Comparison of ENCODE assay signal across 8 cellular contexts in genomic region chr5:95822408-95823240, GRCh38. TPM values are rescaled to one million over a fixed set of nuclear protein-coding genes. Genes with fewer than 3 reads are reported as not detected.
DNase-seq lines count a peak whose midpoint lies in the region; ATAC-seq and TF ChIP-seq lines count a peak whose summit lies in the region.

A gene with protein sequence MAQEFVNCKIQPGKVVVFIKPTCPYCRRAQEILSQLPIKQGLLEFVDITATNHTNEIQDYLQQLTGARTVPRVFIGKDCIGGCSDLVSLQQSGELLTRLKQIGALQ (minus strand): TSS chr5:95822726. CDS start chr5:95822662, 64 bp downstream.

- CTCF ChIA-PET in activated CD8-positive, alpha-beta T cell treated with anti-CD3 and anti-CD28 coated beads, Interleukin-2, amount 10 ng/mL, durations not matched to agents 7 days and 5 days (lab: Charles Lee) = interaction anchor here (1.0 to 9.8 kb wide), 12 partner anchors 9 to 179 kb away, joined by 3 to 130 read pairs (median 8); no protein-coding TSS in a partner anchor

- H3K9me3 ChIP-seq in BLaER1 (no peaks in the 10 kb centered on the region), mononuclear cell (ENCODE audit: low read depth, low read length) (no peaks in the 10 kb centered on the region), thoracic aorta (no peaks in the 10 kb centered on the region)

- ATAC-seq in GM18858 (IDR thresholded peaks at IDR 0.05; ENCODE audit: unreplicated experiment) (peak; percentile 32), HG03095 (IDR thresholded peaks at IDR 0.05; ENCODE audit: unreplicated experiment) (peak; percentile 37), thoracic aorta (ENCODE audit: insufficient number of reproducible peaks, low FRiP score, low read depth) (peak; percentile 63)
- peak; percentile 54 for ATAC-seq in activated CD8-positive, alpha-beta T cell treated with anti-CD3 and anti-CD28 coated beads, Interleukin-2, amount 10 ng/mL, durations not matched to agents 7 days and 5 days

- peak within 1 kb of the TSS; percentile 88 for H3K27ac Mint-ChIP-seq in activated CD8-positive, alpha-beta T cell treated with anti-CD3 and anti-CD28 coated beads, Interleukin-2, amount 10 ng/mL, durations not matched to agents 7 days and 5 days

- no peak for TF ChIP-seq CTCF in epithelial cell of proximal tubule (conservative IDR thresholded peaks at IDR 0.05; ENCODE audit: low read depth, low read length)
- TF ChIP-seq CTCF in thoracic aorta (IDR thresholded peaks at IDR 0.05) = no peak

- H3K4me3 Mint-ChIP-seq in activated CD8-positive, alpha-beta T cell treated with anti-CD3 and anti-CD28 coated beads, Interleukin-2, amount 10 ng/mL, durations not matched to agents 7 days and 5 days = peak within 1 kb of the TSS; percentile 97

- peaks cover 71% of the 10 kb centered on the region for H3K4me1 Mint-ChIP-seq in activated CD8-positive, alpha-beta T cell treated with anti-CD3 and anti-CD28 coated beads, Interleukin-2, amount 10 ng/mL, durations not matched to agents 7 days and 5 days (ENCODE audit: low read depth)

- peak within 1 kb of the TSS; percentile 87 for H3K9ac ChIP-seq in BLaER1

- peaks cover 41% of the 10 kb centered on the region for H4K20me1 ChIP-seq in BLaER1

- H3K4me1 ChIP-seq in BLaER1 (peaks cover 55% of the 10 kb centered on the region), mononuclear cell (ENCODE audit: insufficient read depth, low read length) (peaks cover 90% of the 10 kb centered on the region), thoracic aorta (ENCODE audit: control insufficient read depth in 1 of 2, low read depth in 2 of 2) (peaks cover 25 to 45% of the 10 kb centered on the region in 2 donors)

- peaks cover 21% of the 10 kb centered on the region for H3K36me3 Mint-ChIP-seq in activated CD8-positive, alpha-beta T cell treated with anti-CD3 and anti-CD28 coated beads, Interleukin-2, amount 10 ng/mL, durations not matched to agents 7 days and 5 days (ENCODE audit: low read depth)

- H3K4me3 ChIP-seq in BLaER1 (peak within 1 kb of the TSS; percentile 92), epithelial cell of proximal tubule (ENCODE audit: low read depth, low read length) (peak within 1 kb of the TSS; percentile 100), mononuclear cell (ENCODE audit: low read length) (peak within 1 kb of the TSS; percentile 98), thoracic aorta (peak within 1 kb of the TSS; percentile 97)

- peak within 1 kb of the TSS; percentile 85 for H3K4me2 ChIP-seq in BLaER1

- no peaks in the 10 kb centered on the region for H3K27me3 Mint-ChIP-seq in activated CD8-positive, alpha-beta T cell treated with anti-CD3 and anti-CD28 coated beads, Interleukin-2, amount 10 ng/mL, durations not matched to agents 7 days and 5 days (ENCODE audit: low read depth)

- peak within 1 kb of the TSS; percentile 95 for H3K27ac ChIP-seq in BLaER1
- H3K27ac ChIP-seq in thoracic aorta = peak within 1 kb of the TSS; percentile 60 to 80

- no peaks in the 10 kb centered on the region for H3K9me3 Mint-ChIP-seq in activated CD8-positive, alpha-beta T cell treated with anti-CD3 and anti-CD28 coated beads, Interleukin-2, amount 10 ng/mL, durations not matched to agents 7 days and 5 days (ENCODE audit: insufficient read depth)

- H3K27me3 ChIP-seq in BLaER1 (no peaks in the 10 kb centered on the region), mononuclear cell (ENCODE audit: insufficient read depth, low read length) (no peaks in the 10 kb centered on the region), thoracic aorta (replicated peaks; ENCODE audit: insufficient read depth) (no peaks in the 10 kb centered on the region)

- POLR2A ChIA-PET in activated CD8-positive, alpha-beta T cell treated with anti-CD3 and anti-CD28 coated beads, Interleukin-2, amount 10 ng/mL, durations not matched to agents 7 days and 5 days (lab: Charles Lee) = interaction anchor here (1.1 to 6.7 kb wide), 5 partner anchors 9 to 41 kb away, joined by 3 to 53 read pairs (median 6); no protein-coding TSS in a partner anchor

- peaks cover 14% of the 10 kb centered on the region for H3K36me3 ChIP-seq in BLaER1
- H3K36me3 ChIP-seq in thoracic aorta = no peaks in the 10 kb centered on the region

- DNase-seq in NCI-H345 treated with DMSO at 0.1 percent for 48 hours (lab: John Stamatoyannopoulos, UW; ENCODE audit: unreplicated experiment) (peak; percentile 36), epithelial cell of proximal tubule (ENCODE audit: low read depth) (peak; percentile 92), thoracic aorta (ENCODE audit: low spot score) (no peak)
- DNase-seq in activated CD8-positive, alpha-beta T cell treated with anti-CD3 and anti-CD28 coated beads, Interleukin-2, amount 10 ng/mL, durations not matched to agents 7 days and 5 days = peak; percentile 77

RNA-seq across cellular contexts. Expression of the gene that starts here (rescaled TPM):
- 10 to 100 TPM; 65.4 to 67.4 TPM for total RNA-seq in activated CD8-positive, alpha-beta T cell treated with anti-CD3 and anti-CD28 coated beads, Interleukin-2, amount 10 ng/mL, durations not matched to agents 7 days and 5 days
- 147 and 181 TPM in 2 replicates for total RNA-seq in epithelial cell of proximal tubule
- total RNA-seq in mononuclear cell = 28.8 TPM
- 100 to 1,000 TPM in 1 of 2 donors, 10 to 100 TPM in 1; 29.2 to 148 TPM for total RNA-seq in thoracic aorta
